In the genomic region with DNA sequence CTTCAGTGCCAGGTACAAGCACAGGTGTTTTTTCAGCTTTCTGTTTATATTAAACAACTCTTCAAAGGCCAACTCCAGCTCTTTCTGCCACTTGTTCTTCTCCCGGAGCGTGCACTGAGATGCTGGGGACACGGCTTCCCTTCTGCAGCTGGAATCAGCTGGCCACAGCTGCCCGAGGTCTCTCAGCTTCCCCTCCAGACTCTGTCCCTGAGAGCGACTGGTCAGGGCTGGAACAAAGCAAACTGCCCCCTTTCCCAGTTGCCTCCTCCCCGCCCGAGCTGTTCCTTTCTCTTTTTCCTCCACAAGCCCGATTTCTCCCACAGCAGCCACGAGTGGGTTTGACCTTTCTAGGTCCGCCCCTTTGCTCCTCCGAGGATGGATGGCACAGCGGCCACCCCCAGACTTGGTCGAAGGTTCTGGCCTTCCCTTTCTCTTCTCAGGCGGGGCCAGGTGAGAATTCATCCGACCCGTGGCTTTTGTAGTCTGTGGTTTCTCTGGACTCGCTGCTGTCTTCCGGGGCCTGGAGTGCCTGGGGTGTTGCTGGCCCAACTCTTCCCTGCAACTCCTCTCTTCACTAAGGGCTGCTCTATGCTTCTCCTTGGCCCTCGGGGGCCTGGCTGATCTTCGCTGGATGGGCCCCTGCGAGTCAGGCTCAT, we compare ENCODE assay signal across 11 cellular contexts. TPM values are rescaled to one million over a fixed set of nuclear protein-coding genes. Genes with fewer than 3 reads are reported as not detected.
DNase-seq lines count a peak whose midpoint lies in the region; ATAC-seq and TF ChIP-seq lines count a peak whose summit lies in the region.
"Had no signal": no experiment of that assay in that cellular context is flagged by ENCODE, and none has a peak within 500 bp of the region (broad histone marks: within the 10 kb centered on the region; RNA-seq: fewer than 3 reads in every experiment).

No MANE protein-coding gene starts in this region.

- no peaks in the 10 kb centered on the region for H3K9me3 Mint-ChIP-seq in activated naive CD4-positive, alpha-beta T cell treated with anti-CD3 and anti-CD28 coated beads, Interleukin-2, amount 10 ng/mL, durations not matched to agents 7 days and 5 days
- no peaks in the 10 kb centered on the region for H3K9me3 Mint-ChIP-seq in activated naive CD4-positive, alpha-beta T cell treated with anti-CD3 and anti-CD28 coated beads for 36 hours
- no peaks in the 10 kb centered on the region for H3K9me3 Mint-ChIP-seq in activated T-helper 17 cell treated with anti-CD3 and anti-CD28 coated beads, Interleukin-2, amount 50 U/mL, for 72 hours
- H3K9me3 Mint-ChIP-seq in naive B cell, result peaks cover 0 to 5% (median 0%) of the 10 kb centered on the region in 7 donors

- no peak overlapping the region for H3K27ac ChIP-seq in thyroid gland

- H3K27ac Mint-ChIP-seq in activated naive CD4-positive, alpha-beta T cell treated with anti-CD3 and anti-CD28 coated beads, Interleukin-2, amount 10 ng/mL, durations not matched to agents 7 days and 5 days, result peak overlapping the region; percentile 86
- H3K27ac Mint-ChIP-seq in activated naive CD4-positive, alpha-beta T cell treated with anti-CD3 and anti-CD28 coated beads for 36 hours, result no peak overlapping the region
- H3K27ac Mint-ChIP-seq in activated T-helper 17 cell treated with anti-CD3 and anti-CD28 coated beads, Interleukin-2, amount 50 U/mL, for 72 hours, result peak overlapping the region; percentile 11
- H3K27ac Mint-ChIP-seq in naive B cell, result peak overlapping the region; percentile 64 to 99 (median 98)

- H3K36me3 Mint-ChIP-seq in activated naive CD4-positive, alpha-beta T cell treated with anti-CD3 and anti-CD28 coated beads, Interleukin-2, amount 10 ng/mL, durations not matched to agents 7 days and 5 days, result no peaks in the 10 kb centered on the region
- no peaks in the 10 kb centered on the region for H3K36me3 Mint-ChIP-seq in activated naive CD4-positive, alpha-beta T cell treated with anti-CD3 and anti-CD28 coated beads for 36 hours (ENCODE audit: low read depth)
- H3K36me3 Mint-ChIP-seq in activated T-helper 17 cell treated with anti-CD3 and anti-CD28 coated beads, Interleukin-2, amount 50 U/mL, for 72 hours (ENCODE audit: low read depth), result no peaks in the 10 kb centered on the region
- H3K36me3 Mint-ChIP-seq in naive B cell, result no peaks in the 10 kb centered on the region

- no peaks in the 10 kb centered on the region for H3K27me3 ChIP-seq in thyroid gland
- H3K27me3 ChIP-seq: body of pancreas had no signal

- no peak for TF ChIP-seq POLR2A in thyroid gland (IDR thresholded peaks at IDR 0.05)

- no peak for ATAC-seq in activated T-helper 17 cell treated with anti-CD3 and anti-CD28 coated beads, Interleukin-2, amount 50 U/mL, for 72 hours (replicated peaks)
- ATAC-seq in naive B cell (ENCODE audit: low read depth in 2 of 2) (no peak), HG02870 (IDR thresholded peaks at IDR 0.05; ENCODE audit: unreplicated experiment) (no peak), GM18870 (IDR thresholded peaks at IDR 0.05; ENCODE audit: unreplicated experiment) (no peak)
- ATAC-seq: body of pancreas, Panc1 had no signal

- TF ChIP-seq CTCF in thyroid gland (IDR thresholded peaks at IDR 0.05), result no peak

- peaks cover 56% of the 10 kb centered on the region for H3K27me3 Mint-ChIP-seq in activated naive CD4-positive, alpha-beta T cell treated with anti-CD3 and anti-CD28 coated beads, Interleukin-2, amount 10 ng/mL, durations not matched to agents 7 days and 5 days
- no peaks in the 10 kb centered on the region for H3K27me3 Mint-ChIP-seq in activated naive CD4-positive, alpha-beta T cell treated with anti-CD3 and anti-CD28 coated beads for 36 hours (ENCODE audit: low read depth)
- H3K27me3 Mint-ChIP-seq in activated T-helper 17 cell treated with anti-CD3 and anti-CD28 coated beads, Interleukin-2, amount 50 U/mL, for 72 hours, result peaks cover 5% of the 10 kb centered on the region
- no peaks in the 10 kb centered on the region for H3K27me3 Mint-ChIP-seq in naive B cell

- peaks cover 0 to 26% of the 10 kb centered on the region in 2 donors for H3K4me1 ChIP-seq in thyroid gland

- no peaks in the 10 kb centered on the region for H3K9me3 ChIP-seq in thyroid gland
- H3K9me3 ChIP-seq: body of pancreas had no signal

- H3K4me1 Mint-ChIP-seq in activated naive CD4-positive, alpha-beta T cell treated with anti-CD3 and anti-CD28 coated beads, Interleukin-2, amount 10 ng/mL, durations not matched to agents 7 days and 5 days, result peaks cover 36% of the 10 kb centered on the region
- peaks cover 30% of the 10 kb centered on the region for H3K4me1 Mint-ChIP-seq in activated naive CD4-positive, alpha-beta T cell treated with anti-CD3 and anti-CD28 coated beads for 36 hours (ENCODE audit: low read depth)
- H3K4me1 Mint-ChIP-seq in activated T-helper 17 cell treated with anti-CD3 and anti-CD28 coated beads, Interleukin-2, amount 50 U/mL, for 72 hours, result peaks cover 9% of the 10 kb centered on the region
- peaks cover 49 to 68% (median 62%) of the 10 kb centered on the region in 3 donors for H3K4me1 Mint-ChIP-seq in naive B cell

- 36 to 43% methylated on average over 21 of the region's 21 CpGs for WGBS in thyroid gland, 2 donors

- DNase-seq in activated naive CD4-positive, alpha-beta T cell treated with anti-CD3 and anti-CD28 coated beads, Interleukin-2, amount 10 ng/mL, durations not matched to agents 7 days and 5 days, result no peak
- no peak for DNase-seq in activated naive CD4-positive, alpha-beta T cell treated with anti-CD3 and anti-CD28 coated beads for 36 hours
- no peak for DNase-seq in naive B cell
- DNase-seq in thyroid gland, result peak; percentile 76 to 81
- DNase-seq in stimulated activated CD4-positive, alpha-beta T cell treated with anti-CD3 and anti-CD28 coated beads, Interleukin-12 subunit alpha, Interleukin-12 subunit beta, amount 100 ng/mL, for 4 hours, result no peak
- DNase-seq: mesendoderm had no signal

- no peaks in the 10 kb centered on the region for H3K36me3 ChIP-seq in thyroid gland

- CTCF ChIA-PET in activated naive CD4-positive, alpha-beta T cell treated with anti-CD3 and anti-CD28 coated beads, Interleukin-2, amount 10 ng/mL, durations not matched to agents 7 days and 5 days (lab: Charles Lee), result interaction anchor here (0.9 to 1.9 kb wide), 2 partner anchors 14 to 26 kb away, joined by 3 to 7 read pairs; no protein-coding TSS in a partner anchor
- CTCF ChIA-PET in activated naive CD4-positive, alpha-beta T cell treated with anti-CD3 and anti-CD28 coated beads for 36 hours (lab: Charles Lee), result interaction anchor here (0.6 to 2.1 kb wide), 2 partner anchors 26 to 458 kb away, joined by 3 to 11 read pairs; no protein-coding TSS in a partner anchor

- intact Hi-C loops in activated naive CD4-positive, alpha-beta T cell treated with anti-CD3 and anti-CD28 coated beads for 36 hours (cut with micrococcal nuclease), result no loop called here
- intact Hi-C loops in thyroid gland (cut with DNase I), result no loop called here

- no peak overlapping the region for H3K4me3 ChIP-seq in thyroid gland (replicated peaks in 1 of 3)
- H3K4me3 ChIP-seq: body of pancreas had no signal

- no peak overlapping the region for H3K4me3 Mint-ChIP-seq in activated naive CD4-positive, alpha-beta T cell treated with anti-CD3 and anti-CD28 coated beads, Interleukin-2, amount 10 ng/mL, durations not matched to agents 7 days and 5 days
- H3K4me3 Mint-ChIP-seq in activated naive CD4-positive, alpha-beta T cell treated with anti-CD3 and anti-CD28 coated beads for 36 hours, result no peak overlapping the region
- peak overlapping the region; percentile 45 for H3K4me3 Mint-ChIP-seq in activated T-helper 17 cell treated with anti-CD3 and anti-CD28 coated beads, Interleukin-2, amount 50 U/mL, for 72 hours
- peak overlapping the region; percentile 59 to 95 (median 80) for H3K4me3 Mint-ChIP-seq in naive B cell

RNA-seq across cellular contexts. Expression of a gene that starts 11.5 kb away (rescaled TPM):
- total RNA-seq in activated naive CD4-positive, alpha-beta T cell treated with anti-CD3 and anti-CD28 coated beads for 36 hours, result not detected
- total RNA-seq in activated T-helper 17 cell treated with anti-CD3 and anti-CD28 coated beads, Interleukin-2, amount 50 U/mL, for 72 hours, result not detected
- 1 to 10 TPM in 5 of 6 donors, not detected in 1; 1.3 to 2.9 (median 1.6) TPM for polyA plus RNA-seq in naive B cell (ENCODE audit: low read depth in 6 of 6)
- total RNA-seq in thyroid gland, result 1 to 10 TPM in 3 of 4 donors, under 1 TPM in 1; 0.67 to 1.6 (median 1.4) TPM

RNA-seq across cellular contexts. Expression of a gene that starts 33.7 kb away (rescaled TPM):
- under 1 TPM; 0.35 to 0.43 TPM for total RNA-seq in activated naive CD4-positive, alpha-beta T cell treated with anti-CD3 and anti-CD28 coated beads for 36 hours
- under 1 TPM; 0.74 to 0.86 TPM for total RNA-seq in activated T-helper 17 cell treated with anti-CD3 and anti-CD28 coated beads, Interleukin-2, amount 50 U/mL, for 72 hours
- 1 to 10 TPM in 1 of 6 donors, under 1 TPM in 5; 0.40 to 1.1 (median 0.65) TPM for polyA plus RNA-seq in naive B cell (ENCODE audit: low read depth in 6 of 6)
- total RNA-seq in thyroid gland, result 100 to 1,000 TPM in 1 of 4 donors, 10 to 100 TPM in 3; 52.9 to 133 (median 82.2) TPM

RNA-seq across cellular contexts. Expression of a gene that starts 50.9 kb away (rescaled TPM):
- 10 to 100 TPM; 65.3 to 68.7 TPM for total RNA-seq in activated naive CD4-positive, alpha-beta T cell treated with anti-CD3 and anti-CD28 coated beads for 36 hours
- 100 to 1,000 TPM in 1 of 2 donors, 10 to 100 TPM in 1; 95.3 to 139 TPM for total RNA-seq in activated T-helper 17 cell treated with anti-CD3 and anti-CD28 coated beads, Interleukin-2, amount 50 U/mL, for 72 hours
- 10 to 100 TPM; 14.9 to 37.9 (median 24.5) TPM for polyA plus RNA-seq in naive B cell (ENCODE audit: low read depth in 6 of 6)
- total RNA-seq in thyroid gland, result 10 to 100 TPM; 33.9 to 61.5 (median 46.6) TPM

Comparison
In these comparisons a context has a peak if more than half of its experiments do, and no peak if none do; other contexts are left out.
1. DNase-seq: peak in thyroid gland (2 of 2); none in activated naive CD4-positive, alpha-beta T cell treated with anti-CD3 and anti-CD28 coated beads, Interleukin-2, amount 10 ng/mL, durations not matched to agents 7 days and 5 days (single experiment), activated naive CD4-positive, alpha-beta T cell treated with anti-CD3 and anti-CD28 coated beads for 36 hours (single experiment), naive B cell (single experiment) and stimulated activated CD4-positive, alpha-beta T cell treated with anti-CD3 and anti-CD28 coated beads, Interleukin-12 subunit alpha, Interleukin-12 subunit beta, amount 100 ng/mL, for 4 hours (single experiment).
2. H3K4me3 Mint-ChIP-seq: peak in activated T-helper 17 cell treated with anti-CD3 and anti-CD28 coated beads, Interleukin-2, amount 50 U/mL, for 72 hours (single experiment) and naive B cell (8 of 8); none in activated naive CD4-positive, alpha-beta T cell treated with anti-CD3 and anti-CD28 coated beads, Interleukin-2, amount 10 ng/mL, durations not matched to agents 7 days and 5 days (single experiment) and activated naive CD4-positive, alpha-beta T cell treated with anti-CD3 and anti-CD28 coated beads for 36 hours (single experiment).
3. RNA of a gene that starts 33.7 kb away (total RNA-seq): 52.9 to 133 TPM in thyroid gland; 0.74 to 0.86 TPM in activated T-helper 17 cell treated with anti-CD3 and anti-CD28 coated beads, Interleukin-2, amount 50 U/mL, for 72 hours and 0.35 to 0.43 TPM in activated naive CD4-positive, alpha-beta T cell treated with anti-CD3 and anti-CD28 coated beads for 36 hours; every median in the first group is over 10 times any median in the second.